Comparison of ENCODE assay signal across 21 cellular contexts in genomic region chr12:1184402-1184801, GRCh38.
A peak's percentile ranks its signal among the peaks of the same experiment; 100 is the strongest.
DNase-seq lines count a peak whose midpoint lies in the region; ATAC-seq, FAIRE-seq and TF ChIP-seq lines count a peak whose summit lies in the region.
"Had no signal": no experiment of that assay in that cellular context is flagged by ENCODE, and none has a peak within 500 bp of the region (broad histone marks: within the 10 kb centered on the region; RNA-seq: fewer than 3 reads in every experiment).

No MANE protein-coding gene starts in this region.

- no peak overlapping the region for H3K9ac ChIP-seq in Karpas-422 (ENCODE audit: low read length)

- peaks cover 9% of the 10 kb centered on the region for H3K4me1 ChIP-seq in Karpas-422 (ENCODE audit: low read length)

- DNase-seq in AG08395 (ENCODE audit: low spot score) (peak; percentile 12), HS-5 (ENCODE audit: low read depth) (peak; percentile 68), astrocyte of the spinal cord (ENCODE audit: low read depth, low spot score) (peak; percentile 23), GM12892 (ENCODE audit: insufficient read length) (no peak), Karpas-422 (no peak)
- DNase-seq in effector CD8-positive, alpha-beta T cell (lab: John Stamatoyannopoulos, UW) = no peak
- DNase-seq: activated CD4-positive, alpha-beta T cell treated with anti-CD3 and anti-CD28 coated beads for 36 hours; activated naive CD4-positive, alpha-beta T cell; activated T-cell treated with anti-CD3 and anti-CD28 coated beads, Interleukin-2, amount 50 U/mL, for 48 hours; Calu3; NCI-H146; small intestine; stimulated activated CD4-positive, alpha-beta T cell treated with anti-CD3 and anti-CD28 coated beads, Interleukin-1b, Interleukin-23, amount 100 ng/mL, for 48 hours; T-helper 17 cell; trophoblast cell had no signal

- no peak overlapping the region for H3K4me2 ChIP-seq in Karpas-422 (ENCODE audit: low read depth, low read length, poor library complexity, severe bottlenecking)

- TF ChIP-seq CTCF in astrocyte of the spinal cord (IDR thresholded peaks at IDR 0.05; ENCODE audit: low read depth, low read length) = no peak

- no peaks in the 10 kb centered on the region for H4K20me1 ChIP-seq in Karpas-422 (ENCODE audit: insufficient read depth, low read depth, low read length)

- in situ Hi-C loops in astrocyte of the spinal cord (cut with HindIII; ENCODE audit: low sequenced_read_pairs) = no loop called here

- H3K9me3 ChIP-seq in Karpas-422 (ENCODE audit: low read length) = no peaks in the 10 kb centered on the region

- no peaks in the 10 kb centered on the region for H3K9me2 ChIP-seq in Karpas-422 (replicated peaks; ENCODE audit: insufficient read depth, low read length)

- no peak for TF ChIP-seq POLR2A in GM12892 (IDR thresholded peaks at IDR 0.05; ENCODE audit: low read depth, low read length)

- FAIRE-seq in islet of Langerhans (lab: Jason Lieb, UNC) (peak; percentile 82), GM12892 (lab: Jason Lieb, UNC) (no peak)
- FAIRE-seq: endometrium, GM19239, K562, RCC 7860, small intestine had no signal

- no peak overlapping the region for H3K27ac ChIP-seq in Karpas-422 (ENCODE audit: low read length)

- no peak overlapping the region for H2AFZ ChIP-seq in Karpas-422 (ENCODE audit: low read length)

- H3K79me2 ChIP-seq in Karpas-422 (ENCODE audit: low read length) = no peaks in the 10 kb centered on the region

- peaks cover 22% of the 10 kb centered on the region for H3K36me3 ChIP-seq in Karpas-422 (ENCODE audit: insufficient read depth, low read length)

- no peak for ATAC-seq in HG03521 (IDR thresholded peaks at IDR 0.05; ENCODE audit: unreplicated experiment)
- ATAC-seq: activated CD4-positive, alpha-beta T cell treated with anti-CD3 and anti-CD28 coated beads for 36 hours; K562; T-helper 17 cell had no signal

- H3K4me3 ChIP-seq in astrocyte of the spinal cord (ENCODE audit: low read depth, low read length) (no peak overlapping the region), Karpas-422 (ENCODE audit: low read length) (no peak overlapping the region)
- H3K4me3 ChIP-seq: K562 had no signal

- no peaks in the 10 kb centered on the region for H3K27me3 ChIP-seq in Karpas-422 (ENCODE audit: low read length)

Comparison
In these comparisons a context has a peak if more than half of its experiments do, and no peak if none do; other contexts are left out.
1. DNase-seq: peak in AG08395 (single experiment), HS-5 (single experiment) and astrocyte of the spinal cord (single experiment); none in effector CD8-positive, alpha-beta T cell (single experiment), GM12892 (single experiment) and Karpas-422 (single experiment).